8 cellular contexts compared by ENCODE assay signal in genomic region chr20:36745927-36746659, GRCh38. TPM values are rescaled to one million over a fixed set of nuclear protein-coding genes. Genes with fewer than 3 reads are reported as not detected.
A peak's percentile ranks its signal among the peaks of the same experiment; 100 is the strongest.
DNase-seq lines count a peak whose midpoint lies in the region; ATAC-seq and TF ChIP-seq lines count a peak whose summit lies in the region.

TSS of gene NDRG3 (minus strand) at chr20:36746090. CDS start at chr20:36721735, 24,355 bp downstream.

- TF ChIP-seq CTCF in C4-2B (conservative IDR thresholded peaks at IDR 0.05) (peak; percentile 26), liver (IDR thresholded peaks at IDR 0.05; ENCODE audit: low read depth, low read length, missing input control) (peak; percentile 2)

- WGBS in liver, result 3% methylated on average over 63 of the region's 63 CpGs

- H3K36me3 ChIP-seq in liver (ENCODE audit: control insufficient read depth in 4 of 4, insufficient read depth in 3 of 4, low read depth in 1 of 4, low read length in 3 of 4), result peaks cover 0 to 2% (median 0%) of the 10 kb centered on the region in 4 donors

- no peaks in the 10 kb centered on the region for H3K9me3 ChIP-seq in liver (ENCODE audit: control insufficient read depth in 4 of 4, low read length in 3 of 4)

- TF ChIP-seq RAD21 in liver (IDR thresholded peaks at IDR 0.05), result no peak

- H3K4me3 ChIP-seq in liver (ENCODE audit: low read depth in 1 of 3, low read length in 3 of 3), result peak within 1 kb of the TSS; percentile 75 to 98 (median 89)

- H3K4me1 ChIP-seq in liver (ENCODE audit: control insufficient read depth in 4 of 4, insufficient read depth in 4 of 4, low read length in 3 of 4), result peaks cover 2 to 19% (median 10%) of the 10 kb centered on the region in 4 donors

- DNase-seq in NCI-H748 (lab: John Stamatoyannopoulos, UW; ENCODE audit: unreplicated experiment) (peak; percentile 96), dermis blood vessel endothelial cell (peak; percentile 95)
- peak; percentile 75 to 89 for DNase-seq in activated CD4-positive, alpha-beta T cell treated with anti-CD3 and anti-CD28 coated beads, Interleukin-2, amount 50 U/mL, for 24 hours (ENCODE audit: low read depth in 1 of 2, low spot score in 1 of 2)
- DNase-seq in stimulated activated CD4-positive, alpha-beta T cell treated with anti-CD3 and anti-CD28 coated beads, Interleukin-4, amount 100 ng/mL, for 24 hours, result peak; percentile 93

- H3K27ac ChIP-seq in C4-2B (peak within 1 kb of the TSS; percentile 82), liver (ENCODE audit: low read depth in 1 of 2, low read length in 2 of 2) (peak within 1 kb of the TSS; percentile 43 to 71)

- ATAC-seq in GM19351 (IDR thresholded peaks at IDR 0.05; ENCODE audit: unreplicated experiment) (peak; percentile 96), HG03521 (IDR thresholded peaks at IDR 0.05; ENCODE audit: unreplicated experiment) (peak; percentile 88)

- H3K9ac ChIP-seq in liver (ENCODE audit: low read depth in 1 of 2, low read length in 2 of 2), result peak within 1 kb of the TSS; percentile 71 to 81

- H3K27me3 ChIP-seq in liver (ENCODE audit: control insufficient read depth in 4 of 4, insufficient read depth in 4 of 4, low read length in 3 of 4), result no peaks in the 10 kb centered on the region

TF ChIP-seq in liver, 16 proteins besides CTCF, POLR2A, EP300 and RAD21:
- TF ChIP-seq FOXA2 (IDR thresholded peaks at IDR 0.05) (no peak), RXRA (IDR thresholded peaks at IDR 0.05) (peak in 1 of 2 donors; percentile 22), EGR1 (IDR thresholded peaks at IDR 0.05; ENCODE audit: low read depth in 2 of 2) (peak in 1 of 2 donors; percentile 20), FOXA1 (IDR thresholded peaks at IDR 0.05) (no peak), SP1 (IDR thresholded peaks at IDR 0.05) (peak; percentile 12), YY1 (IDR thresholded peaks at IDR 0.05) (peak; percentile 99), MAX (IDR thresholded peaks at IDR 0.05) (peak; percentile 21)

RNA-seq across cellular contexts. Expression of gene NDRG3, which starts in this region (rescaled TPM):
- total RNA-seq in dermis blood vessel endothelial cell (18.7 and 34.0 TPM in 2 replicates), liver (1 to 10 TPM; 5.4 to 6.3 TPM)
- 1 to 10 TPM; 3.1 to 3.7 TPM for polyA plus RNA-seq in liver

Comparison
In these comparisons a context has a peak if more than half of its experiments do, and no peak if none do; other contexts are left out.
1. Peak in every context shown above with its lines: DNase-seq, ATAC-seq, H3K4me3 ChIP-seq and H3K27ac ChIP-seq.